ENCODE assay signal across 34 cellular contexts in genomic region chr7:139817249-139817648, GRCh38. TPM values are rescaled to one million over a fixed set of nuclear protein-coding genes. Genes with fewer than 3 reads are reported as not detected.
"Had no signal": no experiment of that assay in that cellular context is flagged by ENCODE, and none has a peak within 500 bp of the region (broad histone marks: within the 10 kb centered on the region; RNA-seq: fewer than 3 reads in every experiment).

No MANE protein-coding gene starts in this region.

- H3K9me3 Mint-ChIP-seq: activated naive CD4-positive, alpha-beta T cell treated with anti-CD3 and anti-CD28 coated beads, Interleukin-2, amount 50 U/mL, for 24 hours had no signal

- FAIRE-seq: endometrium, endothelial cell of umbilical vein, TTC549 had no signal

- H3K27ac Mint-ChIP-seq: activated CD4-positive, alpha-beta memory T cell treated with anti-CD3 and anti-CD28 coated beads, Interleukin-2, amount 10 ng/mL, durations not matched to agents 7 days and 5 days; activated CD4-positive, alpha-beta T cell treated with anti-CD3 and anti-CD28 coated beads, Interleukin-2, amount 10 ng/mL, durations not matched to agents 7 days and 5 days; activated naive CD4-positive, alpha-beta T cell treated with anti-CD3 and anti-CD28 coated beads for 36 hours; activated naive CD4-positive, alpha-beta T cell treated with anti-CD3 and anti-CD28 coated beads, Interleukin-2, amount 50 U/mL, for 24 hours; activated naive CD8-positive, alpha-beta T cell treated with anti-CD3 and anti-CD28 coated beads for 36 hours; activated naive CD8-positive, alpha-beta T cell treated with anti-CD3 and anti-CD28 coated beads, Interleukin-2, amount 50 U/mL, for 24 hours; activated T-helper 1 cell treated with anti-CD3 and anti-CD28 coated beads, Interleukin-12 subunit alpha, Interleukin-12 subunit beta, Interleukin-2, Interleukin-4 antibody, amounts not matched to agents 30 ng/mL and 10 ng/mL and 1 ng/mL, durations not matched to agents 14 hours and 24 hours and 36 hours; activated T-helper 2 cell treated with anti-CD3 and anti-CD28 coated beads, Interferon-gamma antibody, Interleukin-2, Interleukin-4, amounts not matched to agents 10 μg/mL and 5 μg/mL and 100 μg/mL, durations not matched to agents 14 hours and 24 hours and 36 hours; WTC11 had no signal

- H3K4me1 Mint-ChIP-seq: WTC11 had no signal

- H3K36me3 Mint-ChIP-seq: activated naive CD4-positive, alpha-beta T cell treated with anti-CD3 and anti-CD28 coated beads, Interleukin-2, amount 50 U/mL, for 24 hours; activated naive CD8-positive, alpha-beta T cell treated with anti-CD3 and anti-CD28 coated beads for 36 hours; WTC11 had no signal

- H3K27me3 ChIP-seq: adrenal gland, body of pancreas, colonic mucosa, esophagus squamous epithelium, gastroesophageal sphincter had no signal

- H3K27ac ChIP-seq: adrenal gland, body of pancreas, colonic mucosa, epithelial cell of prostate, esophagus squamous epithelium, gastroesophageal sphincter, heart right ventricle, VCaP had no signal

- DNase-seq: activated CD4-positive, alpha-beta memory T cell treated with anti-CD3 and anti-CD28 coated beads, Interleukin-2, amount 10 ng/mL, durations not matched to agents 7 days and 5 days; activated CD4-positive, alpha-beta T cell treated with anti-CD3 and anti-CD28 coated beads for 1 hour; activated CD4-positive, alpha-beta T cell treated with anti-CD3 and anti-CD28 coated beads for 4 hours; activated CD4-positive, alpha-beta T cell treated with anti-CD3 and anti-CD28 coated beads, Interleukin-2, amount 10 ng/mL, durations not matched to agents 7 days and 5 days; activated CD4-positive, alpha-beta T cell treated with anti-CD3 and anti-CD28 coated beads, Interleukin-2, amount 50 U/mL, for 4 hours; activated effector memory CD4-positive, alpha-beta T cell treated with anti-CD3 and anti-CD28 coated beads, Interleukin-2, amount 50 U/mL, for 16 hours; activated naive CD4-positive, alpha-beta T cell treated with anti-CD3 and anti-CD28 coated beads for 36 hours; activated naive CD8-positive, alpha-beta T cell treated with anti-CD3 and anti-CD28 coated beads for 36 hours; activated naive CD8-positive, alpha-beta T cell treated with anti-CD3 and anti-CD28 coated beads, Interleukin-2, amount 50 U/mL, for 24 hours; activated T-cell treated with anti-CD3 and anti-CD28 coated beads, Interleukin-2, amount 50 U/mL, for 1 hour; activated T-cell treated with anti-CD3 and anti-CD28 coated beads, Interleukin-2, amount 50 U/mL, for 48 hours; adrenal gland; amygdala; aorta; body of pancreas; caudate nucleus; cerebellar nuclear complex; colonic mucosa; effector CD8-positive, alpha-beta T cell; esophagus squamous epithelium; foreskin melanocyte; heart right ventricle; T-helper 2 cell had no signal

- H3K36me3 ChIP-seq: adrenal gland, colonic mucosa, esophagus squamous epithelium, gastroesophageal sphincter, heart right ventricle had no signal

- ATAC-seq: activated naive CD8-positive, alpha-beta T cell treated with anti-CD3 and anti-CD28 coated beads, Interleukin-2, amount 50 U/mL, for 24 hours; body of pancreas; gastroesophageal sphincter; heart right ventricle; WTC11 had no signal

- H3K9me3 ChIP-seq: adrenal gland, body of pancreas, colonic mucosa, esophagus squamous epithelium, gastroesophageal sphincter, heart right ventricle had no signal

- H3K4me1 ChIP-seq: adrenal gland, body of pancreas, colonic mucosa, gastroesophageal sphincter, heart right ventricle had no signal

- H3K27me3 Mint-ChIP-seq: activated CD4-positive, alpha-beta memory T cell treated with anti-CD3 and anti-CD28 coated beads, Interleukin-2, amount 10 ng/mL, durations not matched to agents 7 days and 5 days; activated CD4-positive, alpha-beta T cell treated with anti-CD3 and anti-CD28 coated beads, Interleukin-2, amount 10 ng/mL, durations not matched to agents 7 days and 5 days; activated naive CD4-positive, alpha-beta T cell treated with anti-CD3 and anti-CD28 coated beads, Interleukin-2, amount 50 U/mL, for 24 hours; activated naive CD8-positive, alpha-beta T cell treated with anti-CD3 and anti-CD28 coated beads for 36 hours; activated naive CD8-positive, alpha-beta T cell treated with anti-CD3 and anti-CD28 coated beads, Interleukin-2, amount 50 U/mL, for 24 hours had no signal

- H3K4me3 ChIP-seq: adrenal gland, body of pancreas, colonic mucosa, esophagus squamous epithelium, gastroesophageal sphincter, heart right ventricle had no signal

- H3K4me3 Mint-ChIP-seq: activated CD4-positive, alpha-beta memory T cell treated with anti-CD3 and anti-CD28 coated beads, Interleukin-2, amount 10 ng/mL, durations not matched to agents 7 days and 5 days; activated CD4-positive, alpha-beta T cell treated with anti-CD3 and anti-CD28 coated beads, Interleukin-2, amount 10 ng/mL, durations not matched to agents 7 days and 5 days; activated naive CD4-positive, alpha-beta T cell treated with anti-CD3 and anti-CD28 coated beads for 36 hours; activated naive CD4-positive, alpha-beta T cell treated with anti-CD3 and anti-CD28 coated beads, Interleukin-2, amount 50 U/mL, for 24 hours; activated naive CD8-positive, alpha-beta T cell treated with anti-CD3 and anti-CD28 coated beads for 36 hours; activated naive CD8-positive, alpha-beta T cell treated with anti-CD3 and anti-CD28 coated beads, Interleukin-2, amount 50 U/mL, for 24 hours; activated T-helper 1 cell treated with anti-CD3 and anti-CD28 coated beads, Interleukin-12 subunit alpha, Interleukin-12 subunit beta, Interleukin-2, Interleukin-4 antibody, amounts not matched to agents 30 ng/mL and 10 ng/mL and 1 ng/mL, durations not matched to agents 14 hours and 24 hours and 36 hours; WTC11 had no signal

RNA-seq across cellular contexts. Expression of gene TBXAS1, which starts 11.8 kb away (rescaled TPM):
- total RNA-seq: fibroblast of villous mesenchyme had no signal
